In genomic region chr2:58081000-58081399, GRCh38 we compare ENCODE assay signal across 25 cellular contexts. TPM values are rescaled to one million over a fixed set of nuclear protein-coding genes. Genes with fewer than 3 reads are reported as not detected.
DNase-seq lines count a peak whose midpoint lies in the region; ATAC-seq, FAIRE-seq and TF ChIP-seq lines count a peak whose summit lies in the region.
"Had no signal": no experiment of that assay in that cellular context is flagged by ENCODE, and none has a peak within 500 bp of the region (broad histone marks: within the 10 kb centered on the region; RNA-seq: fewer than 3 reads in every experiment).

No MANE protein-coding gene starts in this region.

- no peaks in the 10 kb centered on the region; the same call in 2 of the 3 replicates for H3K9me3 ChIP-seq in GM12878 (replicated peaks; ENCODE audit: control insufficient read depth, insufficient read depth, low read length)
- no peaks in the 10 kb centered on the region for H3K9me3 ChIP-seq in mucosa of descending colon
- H3K9me3 ChIP-seq in naive thymus-derived CD4-positive, alpha-beta T cell (ENCODE audit: control insufficient read depth in 2 of 3, low read length in 3 of 3), result no peaks in the 10 kb centered on the region
- H3K9me3 ChIP-seq: suprapubic skin had no signal

- no peak overlapping the region for H3K4me3 Mint-ChIP-seq in naive thymus-derived CD4-positive, alpha-beta T cell
- H3K4me3 Mint-ChIP-seq: activated naive CD4-positive, alpha-beta T cell treated with anti-CD3 and anti-CD28 coated beads, Interleukin-2, amount 10 ng/mL, durations not matched to agents 7 days and 5 days; natural killer cell; stimulated activated effector memory CD8-positive, alpha-beta T cell treated with anti-CD3 and anti-CD28 coated beads, Interleukin-12 subunit alpha, Interleukin-12 subunit beta, amount 100 ng/mL, for 72 hours had no signal

- TF ChIP-seq CTCF in LNCaP clone FGC (IDR thresholded peaks at IDR 0.05; ENCODE audit: control insufficient read depth, extremely low read depth, insufficient read depth), result no peak
- no peak for TF ChIP-seq CTCF in GM12878 (IDR thresholded peaks at IDR 0.05 in 2 of 3, conservative IDR thresholded peaks at IDR 0.05 in 1 of 3; ENCODE audit: control insufficient read depth in 2 of 3, extremely low read depth in 1 of 3, insufficient read depth in 1 of 3, low read depth in 3 of 3, low read length in 3 of 3)
- no peak for TF ChIP-seq CTCF in mucosa of descending colon (IDR thresholded peaks at IDR 0.05)

- POLR2A ChIA-PET in GM12878 (lab: Charles Lee), result interaction anchor here (0.5 to 0.6 kb wide), 2 partner anchors 457 to 644 kb away, joined by 3 to 4 read pairs; no protein-coding TSS in a partner anchor
- POLR2A ChIA-PET in naive thymus-derived CD4-positive, alpha-beta T cell (lab: Charles Lee), result no interaction called here

- ATAC-seq in GM12878 (no peak), mucosa of descending colon (peak; percentile 81), GM18868 (IDR thresholded peaks at IDR 0.05; ENCODE audit: unreplicated experiment) (no peak)
- no peak for ATAC-seq in naive thymus-derived CD4-positive, alpha-beta T cell
- ATAC-seq: left lobe of liver; natural killer cell; sciatic nerve; stimulated activated effector memory CD8-positive, alpha-beta T cell treated with anti-CD3 and anti-CD28 coated beads, Interleukin-12 subunit alpha, Interleukin-12 subunit beta, amount 100 ng/mL, for 72 hours had no signal

- no peak overlapping the region for H2AFZ ChIP-seq in GM12878 (ENCODE audit: control insufficient read depth, low read depth, low read length)

- peak; percentile 23 for FAIRE-seq in GM12878 (lab: Jason Lieb, UNC)
- FAIRE-seq: GM12891 had no signal

- no peak overlapping the region for H3K27ac Mint-ChIP-seq in naive thymus-derived CD4-positive, alpha-beta T cell
- H3K27ac Mint-ChIP-seq: activated naive CD4-positive, alpha-beta T cell treated with anti-CD3 and anti-CD28 coated beads, Interleukin-2, amount 10 ng/mL, durations not matched to agents 7 days and 5 days; natural killer cell; stimulated activated effector memory CD8-positive, alpha-beta T cell treated with anti-CD3 and anti-CD28 coated beads, Interleukin-12 subunit alpha, Interleukin-12 subunit beta, amount 100 ng/mL, for 72 hours had no signal

- H3K27me3 ChIP-seq in GM12878 (replicated peaks in 1 of 2; ENCODE audit: control insufficient read depth in 2 of 2, insufficient read depth in 2 of 2, low read length in 1 of 2), result no peaks in the 10 kb centered on the region
- no peaks in the 10 kb centered on the region for H3K27me3 ChIP-seq in naive thymus-derived CD4-positive, alpha-beta T cell (ENCODE audit: control insufficient read depth in 2 of 2, insufficient read depth in 2 of 2, low read length in 2 of 2)
- H3K27me3 ChIP-seq: BLaER1 treated with 17β-estradiol and CSF1 and Interleukin-3, amounts not matched to agents 10 nM and 100 nM; suprapubic skin had no signal

- H3K4me1 ChIP-seq in GM12878 (ENCODE audit: control insufficient read depth, insufficient read depth, low read length) (no peaks in the 10 kb centered on the region), mucosa of descending colon (ENCODE audit: low read depth) (no peaks in the 10 kb centered on the region)
- no peaks in the 10 kb centered on the region for H3K4me1 ChIP-seq in naive thymus-derived CD4-positive, alpha-beta T cell (ENCODE audit: control insufficient read depth in 2 of 2, insufficient read depth in 2 of 2, low read length in 2 of 2)
- H3K4me1 ChIP-seq: BLaER1 treated with 17β-estradiol and CSF1 and Interleukin-3, amounts not matched to agents 10 nM and 100 nM; suprapubic skin had no signal

- no peaks in the 10 kb centered on the region for H3K27me3 Mint-ChIP-seq in naive thymus-derived CD4-positive, alpha-beta T cell
- H3K27me3 Mint-ChIP-seq: activated naive CD4-positive, alpha-beta T cell treated with anti-CD3 and anti-CD28 coated beads, Interleukin-2, amount 10 ng/mL, durations not matched to agents 7 days and 5 days had no signal

- no peaks in the 10 kb centered on the region for H4K20me1 ChIP-seq in GM12878 (ENCODE audit: control insufficient read depth, insufficient read depth)
- H4K20me1 ChIP-seq: BLaER1 treated with 17β-estradiol and CSF1 and Interleukin-3, amounts not matched to agents 10 nM and 100 nM had no signal

- BruUV-seq in GM12878 (replicated peaks; lab: Mats Ljungman, UMichigan), result no TSS peak

- no peak overlapping the region for H3K27ac ChIP-seq in GM12878 (ENCODE audit: control insufficient read depth, insufficient read depth)
- no peak overlapping the region for H3K27ac ChIP-seq in naive thymus-derived CD4-positive, alpha-beta T cell (ENCODE audit: low read depth, low read length)
- H3K27ac ChIP-seq: BLaER1 treated with 17β-estradiol and CSF1 and Interleukin-3, amounts not matched to agents 10 nM and 100 nM; epithelial cell of prostate; suprapubic skin had no signal

- DNase-seq in NCI-H2029 (lab: John Stamatoyannopoulos, UW) (peak; percentile 2), NCI-H2029 treated with DMSO at 0.1 percent for 48 hours (lab: John Stamatoyannopoulos, UW) (no peak), LNCaP clone FGC (ENCODE audit: low read depth) (peak; percentile 82), GM12878 (ENCODE audit: low read depth, low spot score) (no peak), mucosa of descending colon (no peak), amygdala (lab: John Stamatoyannopoulos, UW) (no peak)
- no peak for DNase-seq in naive thymus-derived CD4-positive, alpha-beta T cell
- DNase-seq: activated CD4-positive, CD25-positive, alpha-beta regulatory T cell treated with anti-CD3 and anti-CD28 coated beads, Interleukin-2, amount 50 U/mL, for 72 hours; activated CD8-positive, alpha-beta memory T cell treated with anti-CD3 and anti-CD28 coated beads for 24 hours; activated naive CD4-positive, alpha-beta T cell treated with anti-CD3 and anti-CD28 coated beads, Interleukin-2, amount 10 ng/mL, durations not matched to agents 7 days and 5 days; activated T-cell treated with anti-CD3 and anti-CD28 coated beads, Interleukin-2, amount 50 U/mL, for 48 hours; aorta; central memory CD4-positive, alpha-beta T cell; Karpas-422; natural killer cell; SW 1271 had no signal

- no peak for TF ChIP-seq POLR2A in GM12878 (IDR thresholded peaks at IDR 0.05; ENCODE audit: low read depth, low read length)

- no peak overlapping the region for H3K4me3 ChIP-seq in LNCaP clone FGC (ENCODE audit: low read depth, low read length)
- H3K4me3 ChIP-seq in GM12878, result no peak overlapping the region
- H3K4me3 ChIP-seq in mucosa of descending colon, result no peak overlapping the region
- H3K4me3 ChIP-seq in naive thymus-derived CD4-positive, alpha-beta T cell (ENCODE audit: low read length), result no peak overlapping the region
- H3K4me3 ChIP-seq: BLaER1 treated with 17β-estradiol and CSF1 and Interleukin-3, amounts not matched to agents 10 nM and 100 nM; suprapubic skin had no signal

- RAD21 ChIA-PET in GM12878 (lab: Charles Lee; ENCODE audit: unreplicated experiment), result no interaction called here

- no peak for TF ChIP-seq RAD21 in GM12878 (IDR thresholded peaks at IDR 0.05; ENCODE audit: insufficient read depth, low read depth, low read length)

- peaks cover 0 to 6% (median 0%) of the 10 kb centered on the region in 11 donors for H3K9me3 Mint-ChIP-seq in naive thymus-derived CD4-positive, alpha-beta T cell
- H3K9me3 Mint-ChIP-seq: activated naive CD4-positive, alpha-beta T cell treated with anti-CD3 and anti-CD28 coated beads, Interleukin-2, amount 10 ng/mL, durations not matched to agents 7 days and 5 days; natural killer cell; stimulated activated effector memory CD8-positive, alpha-beta T cell treated with anti-CD3 and anti-CD28 coated beads, Interleukin-12 subunit alpha, Interleukin-12 subunit beta, amount 100 ng/mL, for 72 hours had no signal

- in situ Hi-C loops in GM12878 (cut with MboI), result no loop called here

- peaks cover 12% of the 10 kb centered on the region for H3K79me2 ChIP-seq in GM12878 (ENCODE audit: control insufficient read depth, insufficient read depth, low read length)

- H3K36me3 Mint-ChIP-seq in naive thymus-derived CD4-positive, alpha-beta T cell, result peaks cover 0 to 31% (median 11%) of the 10 kb centered on the region in 5 donors

- CTCF ChIA-PET in GM12878 (lab: Yijun Ruan, JAX), result interaction anchor here (0.7 kb wide), 1 partner anchor 187 kb away, joined by 3 read pairs; no protein-coding TSS in a partner anchor
- CTCF ChIA-PET in naive thymus-derived CD4-positive, alpha-beta T cell (lab: Charles Lee), result no interaction called here

- no peak overlapping the region for H3K9ac ChIP-seq in GM12878 (ENCODE audit: control insufficient read depth, insufficient read depth, low read length)
- H3K9ac ChIP-seq: BLaER1 treated with 17β-estradiol and CSF1 and Interleukin-3, amounts not matched to agents 10 nM and 100 nM had no signal

- H3K4me2 ChIP-seq in GM12878 (ENCODE audit: control insufficient read depth, insufficient read depth), result no peak overlapping the region
- H3K4me2 ChIP-seq: BLaER1 treated with 17β-estradiol and CSF1 and Interleukin-3, amounts not matched to agents 10 nM and 100 nM had no signal

- intact Hi-C loops in GM12878 (cut with micrococcal nuclease; ENCODE audit: unreplicated experiment) (no loop called here), mucosa of descending colon (cut with DNase I, micrococcal nuclease) (no loop called here)
- intact Hi-C loops in naive thymus-derived CD4-positive, alpha-beta T cell (cut with micrococcal nuclease), result no loop called here

- TF ChIP-seq EP300 in GM12878 (IDR thresholded peaks at IDR 0.05; ENCODE audit: borderline replicate concordance in 1 of 2, control insufficient read depth in 1 of 2, low read depth in 2 of 2, low read length in 2 of 2), result no peak

- H3K36me3 ChIP-seq in GM12878 (ENCODE audit: control insufficient read depth in 2 of 2, insufficient read depth in 2 of 2, low read length in 1 of 2) (no peaks in the 10 kb centered on the region), mucosa of descending colon (ENCODE audit: low read depth) (no peaks in the 10 kb centered on the region)
- no peaks in the 10 kb centered on the region for H3K36me3 ChIP-seq in naive thymus-derived CD4-positive, alpha-beta T cell (ENCODE audit: control insufficient read depth in 2 of 3, insufficient read depth in 3 of 3, low read length in 3 of 3)
- H3K36me3 ChIP-seq: suprapubic skin had no signal

- SMC1A ChIA-PET in GM12878 (lab: Charles Lee; ENCODE audit: uncharacterized antibody, unreplicated experiment), result interaction anchor here (1.0 kb wide), 1 partner anchor 29 kb away, joined by 3 read pairs; no protein-coding TSS in a partner anchor

- peaks cover 0 to 15% (median 10%) of the 10 kb centered on the region in 7 donors for H3K4me1 Mint-ChIP-seq in naive thymus-derived CD4-positive, alpha-beta T cell
- H3K4me1 Mint-ChIP-seq: activated naive CD4-positive, alpha-beta T cell treated with anti-CD3 and anti-CD28 coated beads, Interleukin-2, amount 10 ng/mL, durations not matched to agents 7 days and 5 days had no signal

RNA-seq across cellular contexts. Expression of gene VRK2, which starts 34.4 kb away (rescaled TPM):
- total RNA-seq in GM12878 (2013; cell fraction: nucleolus; rRNA removed), result 46.3 and 46.4 TPM in 2 replicates
- total RNA-seq in GM12878 (2014; rRNA removed) (55.5 and 71.2 TPM in 2 replicates), GM12878 (2014; rRNA removed; fragmentation: Illumina TruSeq; extraction: Trizol) (75.0 and 76.5 TPM in 2 replicates), GM12878 (2021) (60.2 and 61.1 TPM in 2 replicates), mucosa of descending colon (10 to 100 TPM; 20.3 to 24.0 (median 22.9) TPM)
- polyA plus RNA-seq in GM12878 (2011; ENCODE audit: low read depth), result 20.9 TPM
- polyA plus RNA-seq in GM12878 (2011; rRNA removed) (54.9 and 79.6 TPM in 2 replicates), GM12878 (2014; fragmentation: Illumina TruSeq; extraction: Trizol) (78.0 and 91.0 TPM in 2 replicates), GM12878 (2014; fragmentation: Nextera tagmentation; extraction: Ambion mirVana) (10 to 100 TPM; 26.5 to 32.1 TPM), GM12878 (2014; rRNA removed) (42.5 and 46.5 TPM in 2 replicates), GM12878 (2016; fragmentation: Nextera tagmentation; extraction: Ambion mirVana) (10 to 100 TPM; 59.1 to 63.8 TPM)
- polyA plus RNA-seq in GM12878 (2011; cell fraction: cytosol; rRNA removed), result 24.7 and 28.2 TPM in 2 replicates
- 32.3 and 35.6 TPM in 2 replicates for polyA plus RNA-seq in GM12878 (2011; cell fraction: nucleus; rRNA removed)
- polyA plus RNA-seq in GM12878 (2012), result 28.5 and 30.5 TPM in 2 replicates
- polyA minus RNA-seq in GM12878 (2011; rRNA and poly(A)+ RNA removed), result 28.8 and 33.4 TPM in 2 replicates
- 16.2 and 21.3 TPM in 2 replicates for polyA minus RNA-seq in GM12878 (2011; cell fraction: cytosol; rRNA and poly(A)+ RNA removed)
- polyA minus RNA-seq in GM12878 (2011; cell fraction: nucleus; rRNA and poly(A)+ RNA removed), result 20.3 and 28.8 TPM in 2 replicates
- total RNA-seq in naive thymus-derived CD4-positive, alpha-beta T cell, result 10 to 100 TPM; 13.1 to 24.5 (median 14.1) TPM
- polyA plus RNA-seq in naive thymus-derived CD4-positive, alpha-beta T cell, result 10 to 100 TPM; 15.2 to 18.1 TPM
- total RNA-seq: A172 had no signal

Comparison
In these comparisons a context has a peak if more than half of its experiments do, and no peak if none do; other contexts are left out.
1. DNase-seq: peak in NCI-H2029 (single experiment) and LNCaP clone FGC (single experiment); none in NCI-H2029 treated with DMSO at 0.1 percent for 48 hours (single experiment), GM12878 (single experiment), mucosa of descending colon (0 of 3), naive thymus-derived CD4-positive, alpha-beta T cell (0 of 9) and amygdala (0 of 56).